ENCODE assay signal across 1 cellular context in genomic region chr10:21421016-21421415, GRCh38.
TF ChIP-seq lines count a peak whose summit lies in the region.

No MANE protein-coding gene starts in this region.

TF ChIP-seq in GM23338, 12 proteins besides CTCF, POLR2A, EP300 and RAD21 (continued from another document):
- TF ChIP-seq, protein P1, sequence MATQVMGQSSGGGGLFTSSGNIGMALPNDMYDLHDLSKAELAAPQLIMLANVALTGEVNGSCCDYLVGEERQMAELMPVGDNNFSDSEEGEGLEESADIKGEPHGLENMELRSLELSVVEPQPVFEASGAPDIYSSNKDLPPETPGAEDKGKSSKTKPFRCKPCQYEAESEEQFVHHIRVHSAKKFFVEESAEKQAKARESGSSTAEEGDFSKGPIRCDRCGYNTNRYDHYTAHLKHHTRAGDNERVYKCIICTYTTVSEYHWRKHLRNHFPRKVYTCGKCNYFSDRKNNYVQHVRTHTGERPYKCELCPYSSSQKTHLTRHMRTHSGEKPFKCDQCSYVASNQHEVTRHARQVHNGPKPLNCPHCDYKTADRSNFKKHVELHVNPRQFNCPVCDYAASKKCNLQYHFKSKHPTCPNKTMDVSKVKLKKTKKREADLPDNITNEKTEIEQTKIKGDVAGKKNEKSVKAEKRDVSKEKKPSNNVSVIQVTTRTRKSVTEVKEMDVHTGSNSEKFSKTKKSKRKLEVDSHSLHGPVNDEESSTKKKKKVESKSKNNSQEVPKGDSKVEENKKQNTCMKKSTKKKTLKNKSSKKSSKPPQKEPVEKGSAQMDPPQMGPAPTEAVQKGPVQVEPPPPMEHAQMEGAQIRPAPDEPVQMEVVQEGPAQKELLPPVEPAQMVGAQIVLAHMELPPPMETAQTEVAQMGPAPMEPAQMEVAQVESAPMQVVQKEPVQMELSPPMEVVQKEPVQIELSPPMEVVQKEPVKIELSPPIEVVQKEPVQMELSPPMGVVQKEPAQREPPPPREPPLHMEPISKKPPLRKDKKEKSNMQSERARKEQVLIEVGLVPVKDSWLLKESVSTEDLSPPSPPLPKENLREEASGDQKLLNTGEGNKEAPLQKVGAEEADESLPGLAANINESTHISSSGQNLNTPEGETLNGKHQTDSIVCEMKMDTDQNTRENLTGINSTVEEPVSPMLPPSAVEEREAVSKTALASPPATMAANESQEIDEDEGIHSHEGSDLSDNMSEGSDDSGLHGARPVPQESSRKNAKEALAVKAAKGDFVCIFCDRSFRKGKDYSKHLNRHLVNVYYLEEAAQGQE (IDR thresholded peaks at IDR 0.05; ENCODE audit: unreplicated experiment): no peak
- TF ChIP-seq ZNF331 (CRISPR knock-in tag; IDR thresholded peaks at IDR 0.05; ENCODE audit: low read depth): no peak
- TF ChIP-seq NANOG (IDR thresholded peaks at IDR 0.05; ENCODE audit: borderline replicate concordance): no peak
- TF ChIP-seq, protein P2, sequence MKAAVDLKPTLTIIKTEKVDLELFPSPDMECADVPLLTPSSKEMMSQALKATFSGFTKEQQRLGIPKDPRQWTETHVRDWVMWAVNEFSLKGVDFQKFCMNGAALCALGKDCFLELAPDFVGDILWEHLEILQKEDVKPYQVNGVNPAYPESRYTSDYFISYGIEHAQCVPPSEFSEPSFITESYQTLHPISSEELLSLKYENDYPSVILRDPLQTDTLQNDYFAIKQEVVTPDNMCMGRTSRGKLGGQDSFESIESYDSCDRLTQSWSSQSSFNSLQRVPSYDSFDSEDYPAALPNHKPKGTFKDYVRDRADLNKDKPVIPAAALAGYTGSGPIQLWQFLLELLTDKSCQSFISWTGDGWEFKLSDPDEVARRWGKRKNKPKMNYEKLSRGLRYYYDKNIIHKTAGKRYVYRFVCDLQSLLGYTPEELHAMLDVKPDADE (IDR thresholded peaks at IDR 0.05): no peak
- TF ChIP-seq POLR2AphosphoS5 (IDR thresholded peaks at IDR 0.05; ENCODE audit: low read depth): no peak
TF ChIP-seq in GM23338: peak in this region for 0.
